In genomic region chr7:142507799-142508198, GRCh38 we compare ENCODE assay signal across 24 cellular contexts.
DNase-seq lines count a peak whose midpoint lies in the region; ATAC-seq and TF ChIP-seq lines count a peak whose summit lies in the region.
"Had no signal": no experiment of that assay in that cellular context is flagged by ENCODE, and none has a peak within 500 bp of the region (broad histone marks: within the 10 kb centered on the region; RNA-seq: fewer than 3 reads in every experiment).

No MANE protein-coding gene starts in this region.

- no peak overlapping the region for H3K4me3 ChIP-seq in thymus (ENCODE audit: low read length)
- H3K4me3 ChIP-seq: right atrium auricular region, SK-N-MC, testis had no signal

- H3K36me3 Mint-ChIP-seq in activated naive CD4-positive, alpha-beta T cell treated with anti-CD3 and anti-CD28 coated beads, Interleukin-2, amount 10 ng/mL, durations not matched to agents 7 days and 5 days = no peaks in the 10 kb centered on the region
- peaks cover 3% of the 10 kb centered on the region for H3K36me3 Mint-ChIP-seq in T-cell
- H3K36me3 Mint-ChIP-seq: CD14-positive monocyte had no signal

- H3K4me3 Mint-ChIP-seq in activated naive CD4-positive, alpha-beta T cell treated with anti-CD3 and anti-CD28 coated beads, Interleukin-2, amount 10 ng/mL, durations not matched to agents 7 days and 5 days = no peak overlapping the region
- H3K4me3 Mint-ChIP-seq in T-cell = peak overlapping the region in 1 of 3 donors; percentile 51
- H3K4me3 Mint-ChIP-seq: CD14-positive monocyte had no signal

- peak overlapping the region; percentile 77 for H3K27ac Mint-ChIP-seq in activated naive CD4-positive, alpha-beta T cell treated with anti-CD3 and anti-CD28 coated beads, Interleukin-2, amount 10 ng/mL, durations not matched to agents 7 days and 5 days
- H3K27ac Mint-ChIP-seq in T-cell = peak overlapping the region; percentile 89 to 91
- H3K27ac Mint-ChIP-seq: CD14-positive monocyte had no signal

- ATAC-seq in T-cell (replicated peaks in 1 of 4) (peak in 2 of 4 experiments; percentile 26 to 51), foreskin keratinocyte (no peak), HG03045 (IDR thresholded peaks at IDR 0.05; ENCODE audit: unreplicated experiment) (no peak)

- WGBS in thymus = 82% methylated on average over 5 of the region's 5 CpGs

- H3K4me1 Mint-ChIP-seq in activated naive CD4-positive, alpha-beta T cell treated with anti-CD3 and anti-CD28 coated beads, Interleukin-2, amount 10 ng/mL, durations not matched to agents 7 days and 5 days = peaks cover 52% of the 10 kb centered on the region
- H3K4me1 Mint-ChIP-seq in T-cell = peaks cover 31 to 46% (median 45%) of the 10 kb centered on the region in 3 donors
- H3K4me1 Mint-ChIP-seq: CD14-positive monocyte had no signal

- POLR2A ChIA-PET in T-cell (lab: Charles Lee) = interaction anchor here (0.6 to 0.7 kb wide), 3 partner anchors 10 to 996 kb away, joined by 3 to 4 read pairs (median 4); no protein-coding TSS in a partner anchor

- peak overlapping the region; percentile 9 for H3K27ac ChIP-seq in foreskin keratinocyte
- H3K27ac ChIP-seq in thymus (ENCODE audit: low read depth) = peak overlapping the region; percentile 38
- H3K27ac ChIP-seq: right atrium auricular region, SK-N-MC, testis had no signal

- CTCF ChIA-PET in activated naive CD4-positive, alpha-beta T cell treated with anti-CD3 and anti-CD28 coated beads, Interleukin-2, amount 10 ng/mL, durations not matched to agents 7 days and 5 days (lab: Charles Lee) = interaction anchor here (1.2 to 4.5 kb wide), 2 partner anchors 11 to 27 kb away, joined by 3 to 21 read pairs; no protein-coding TSS in a partner anchor
- CTCF ChIA-PET in T-cell (lab: Charles Lee) = interaction anchor here (0.7 to 2.8 kb wide), 5 partner anchors 10 to 729 kb away, joined by 3 to 9 read pairs (median 4); no protein-coding TSS in a partner anchor

- no peaks in the 10 kb centered on the region for H3K36me3 ChIP-seq in thymus (ENCODE audit: control insufficient read depth, insufficient read depth)
- H3K36me3 ChIP-seq: right atrium auricular region had no signal

- H3K27me3 ChIP-seq in foreskin keratinocyte (no peaks in the 10 kb centered on the region), thymus (ENCODE audit: control insufficient read depth, insufficient read depth) (no peaks in the 10 kb centered on the region)
- H3K27me3 ChIP-seq: right atrium auricular region, testis had no signal

- H3K9me3 ChIP-seq in thymus (ENCODE audit: control insufficient read depth) = no peaks in the 10 kb centered on the region
- H3K9me3 ChIP-seq: right atrium auricular region, testis had no signal

- TF ChIP-seq CTCF in foreskin keratinocyte (conservative IDR thresholded peaks at IDR 0.05) = no peak

- no peaks in the 10 kb centered on the region for H3K9me3 Mint-ChIP-seq in activated naive CD4-positive, alpha-beta T cell treated with anti-CD3 and anti-CD28 coated beads, Interleukin-2, amount 10 ng/mL, durations not matched to agents 7 days and 5 days
- H3K9me3 Mint-ChIP-seq in T-cell = no peaks in the 10 kb centered on the region
- H3K9me3 Mint-ChIP-seq: CD14-positive monocyte had no signal

- H3K27me3 Mint-ChIP-seq in activated naive CD4-positive, alpha-beta T cell treated with anti-CD3 and anti-CD28 coated beads, Interleukin-2, amount 10 ng/mL, durations not matched to agents 7 days and 5 days = peaks cover 30% of the 10 kb centered on the region
- no peaks in the 10 kb centered on the region for H3K27me3 Mint-ChIP-seq in T-cell

- DNase-seq in activated naive CD4-positive, alpha-beta T cell treated with anti-CD3 and anti-CD28 coated beads, Interleukin-2, amount 10 ng/mL, durations not matched to agents 7 days and 5 days = no peak
- DNase-seq in activated naive CD4-positive, alpha-beta T cell treated with anti-CD3 and anti-CD28 coated beads, Interleukin-2, amount 50 U/mL, for 16 hours = no peak
- DNase-seq in T-cell (no peak), foreskin keratinocyte (no peak), NCI-H187 (lab: John Stamatoyannopoulos, UW) (no peak)
- no peak for DNase-seq in stimulated activated CD4-positive, alpha-beta T cell treated with anti-CD3 and anti-CD28 coated beads, Interleukin-4, amount 100 ng/mL, for 4 hours
- DNase-seq: ACHN; activated CD4-positive, CD25-positive, alpha-beta regulatory T cell; anterior cingulate cortex; caudate nucleus; DMS53; islet precursor cell; Karpas-422; NCI-H1092 treated with DMSO at 0.1 percent for 48 hours; NCI-H2081; NCI-H510A; NK-92 treated with Interleukin-12 subunit alpha and Interleukin-12 subunit beta, amount 100 ng/mL, for 24 hours; T1000 had no signal

- H3K4me1 ChIP-seq in foreskin keratinocyte = peaks cover 5% of the 10 kb centered on the region
- H3K4me1 ChIP-seq in thymus (ENCODE audit: control insufficient read depth, insufficient read depth, low read length) = peaks cover 3% of the 10 kb centered on the region
- H3K4me1 ChIP-seq: right atrium auricular region, testis had no signal
